In genomic region chr5:139273572-139274264, GRCh38 we compare ENCODE assay signal across 1 cellular context.
TF ChIP-seq lines count a peak whose summit lies in the region.

No MANE protein-coding gene starts in this region.

TF ChIP-seq in K562, 482 proteins besides CTCF, POLR2A, EP300 and RAD21 (continued from another document and continues in another):
- TF ChIP-seq MTF1 (CRISPR knock-in tag; IDR thresholded peaks at IDR 0.05; ENCODE audit: borderline replicate concordance) (no peak), ZBTB8A (IDR thresholded peaks at IDR 0.05; ENCODE audit: partially characterized antibody) (no peak), MTA3 (IDR thresholded peaks at IDR 0.05; ENCODE audit: borderline replicate concordance) (peak; percentile 75; the same call in 1 of the 2 replicates), ZNF551 (CRISPR knock-in tag; IDR thresholded peaks at IDR 0.05) (no peak), ATF7 (IDR thresholded peaks at IDR 0.05) (peak; percentile 44; the same call in 1 of the 2 replicates), CREB1 (IDR thresholded peaks at IDR 0.05) (peak; percentile 28; the same call in 1 of the 2 replicates), CREB1 (CRISPR knock-in tag; IDR thresholded peaks at IDR 0.05) (no peak; the same call in 1 of the 2 replicates), ZNF347 (CRISPR knock-in tag; IDR thresholded peaks at IDR 0.05; ENCODE audit: low read depth) (no peak), ESRRB (CRISPR knock-in tag; IDR thresholded peaks at IDR 0.05; ENCODE audit: borderline replicate concordance) (no peak), ZNF586 (CRISPR knock-in tag; conservative IDR thresholded peaks at IDR 0.05) (no peak), ZBTB11 (CRISPR knock-in tag; IDR thresholded peaks at IDR 0.05) (peak in 1 of 3 experiments; percentile 74; a peak in 2 of 6 replicates), DDX20 (tag; IDR thresholded peaks at IDR 0.05; ENCODE audit: low read depth) (no peak), RBM15 (IDR thresholded peaks at IDR 0.05; ENCODE audit: insufficient read depth, low read length) (no peak), ZNF165 (CRISPR knock-in tag; IDR thresholded peaks at IDR 0.05; ENCODE audit: borderline replicate concordance) (no peak), TCF3 (CRISPR knock-in tag; IDR thresholded peaks at IDR 0.05) (no peak; the same call in 1 of the 2 replicates), KAT8 (IDR thresholded peaks at IDR 0.05; ENCODE audit: low read depth) (no peak), VEZF1 (CRISPR knock-in tag; IDR thresholded peaks at IDR 0.05) (peak; percentile 68), STAT5B (CRISPR knock-in tag; IDR thresholded peaks at IDR 0.05) (no peak), TRIM28 (IDR thresholded peaks at IDR 0.05) (no peak), SUPT5H (IDR thresholded peaks at IDR 0.05) (peak; percentile 93), CTBP1 (IDR thresholded peaks at IDR 0.05; ENCODE audit: borderline replicate concordance) (peak; percentile 43; the same call in 1 of the 2 replicates), NR3C1 (CRISPR knock-in tag; IDR thresholded peaks at IDR 0.05) (no peak), CHD7 (IDR thresholded peaks at IDR 0.05; ENCODE audit: low read depth, low read length) (no peak), HNRNPH1 (optimal IDR thresholded peaks at IDR 0.05; ENCODE audit: low read depth, low read length) (no peak), ZNF3 (CRISPR knock-in tag; IDR thresholded peaks at IDR 0.05) (no peak), ZBTB26 (CRISPR knock-in tag; IDR thresholded peaks at IDR 0.05) (0 out of 2 replicates have a peak, but pooled peaks have one; percentile 2), ZNF395 (CRISPR knock-in tag; IDR thresholded peaks at IDR 0.05) (peak; percentile 92), PHTF2 (CRISPR knock-in tag; IDR thresholded peaks at IDR 0.05) (no peak), BDP1 (IDR thresholded peaks at IDR 0.05; ENCODE audit: insufficient read depth, insufficient read length) (no peak), FOXK2 (conservative IDR thresholded peaks at IDR 0.05 in 1 of 2, IDR thresholded peaks at IDR 0.05 in 1 of 2; ENCODE audit: low read depth in 2 of 2) (peak; percentile 32 to 44; a peak in 1 of 4 replicates), U2AF2 (optimal IDR thresholded peaks at IDR 0.05; ENCODE audit: low read depth, low read length) (no peak), EGR1 (conservative IDR thresholded peaks at IDR 0.05) (peak; percentile 100), PBX2 (CRISPR knock-in tag; IDR thresholded peaks at IDR 0.05; ENCODE audit: low read depth) (no peak), PBX2 (tag; conservative IDR thresholded peaks at IDR 0.05; ENCODE audit: low read depth) (peak; percentile 76), FOXA3 (CRISPR knock-in tag; conservative IDR thresholded peaks at IDR 0.05 in 1 of 2, IDR thresholded peaks at IDR 0.05 in 1 of 2) (no peak), THRB (CRISPR knock-in tag; conservative IDR thresholded peaks at IDR 0.05) (no peak), ZNF77 (CRISPR knock-in tag; IDR thresholded peaks at IDR 0.05) (no peak), ZNF174 (CRISPR knock-in tag; IDR thresholded peaks at IDR 0.05) (no peak), ZNF224 (CRISPR knock-in tag; IDR thresholded peaks at IDR 0.05) (no peak), ZC3H8 (IDR thresholded peaks at IDR 0.05) (no peak)
